8 cellular contexts compared by ENCODE assay signal in genomic region chr12:11651377-11651776, GRCh38. TPM values are rescaled to one million over a fixed set of nuclear protein-coding genes. Genes with fewer than 3 reads are reported as not detected.
DNase-seq lines count a peak whose midpoint lies in the region; ATAC-seq, FAIRE-seq and TF ChIP-seq lines count a peak whose summit lies in the region.

No MANE protein-coding gene starts in this region.

- peak overlapping the region; percentile 91 for H3K9ac ChIP-seq in keratinocyte (ENCODE audit: control insufficient read depth, extremely low read depth, insufficient read depth, low read length)
- peak overlapping the region; percentile 85 to 99 for H3K9ac ChIP-seq in stomach smooth muscle (ENCODE audit: low read length in 2 of 2)

- H3K27ac Mint-ChIP-seq in activated naive CD8-positive, alpha-beta T cell treated with anti-CD3 and anti-CD28 coated beads for 36 hours, result peak overlapping the region; percentile 93

- H3K27ac ChIP-seq in keratinocyte (ENCODE audit: control insufficient read depth, insufficient read depth, low read length) (peak overlapping the region; percentile 89), stomach smooth muscle (ENCODE audit: low read length) (peak overlapping the region; percentile 96)

- TF ChIP-seq CTCF in keratinocyte (optimal IDR thresholded peaks at IDR 0.05 in 1 of 3, IDR thresholded peaks at IDR 0.05 in 1 of 3, conservative IDR thresholded peaks at IDR 0.05 in 1 of 3; ENCODE audit: extremely low read depth in 1 of 3, insufficient read depth in 2 of 3, low read length in 3 of 3), result no peak

- peaks cover 19% of the 10 kb centered on the region for H3K4me1 ChIP-seq in keratinocyte (ENCODE audit: control insufficient read depth, extremely low read depth, insufficient read depth, low read length)
- H3K4me1 ChIP-seq in stomach smooth muscle (ENCODE audit: control insufficient read depth, insufficient read depth, low read length), result peaks cover 31% of the 10 kb centered on the region

- H3K9me1 ChIP-seq in keratinocyte (ENCODE audit: control insufficient read depth, extremely low read depth, insufficient read depth, low read length), result no peaks in the 10 kb centered on the region

- H3K4me3 ChIP-seq in keratinocyte (ENCODE audit: control insufficient read depth in 2 of 3, extremely low read depth in 1 of 3, insufficient read depth in 2 of 3, low read depth in 1 of 3, low read length in 3 of 3) (peak overlapping the region; percentile 70 to 91 (median 79)), stomach smooth muscle (ENCODE audit: low read length in 2 of 2) (peak overlapping the region; percentile 97 to 98)

- H3K4me3 Mint-ChIP-seq in activated naive CD8-positive, alpha-beta T cell treated with anti-CD3 and anti-CD28 coated beads for 36 hours, result peak overlapping the region; percentile 91

- H3K4me1 Mint-ChIP-seq in activated naive CD8-positive, alpha-beta T cell treated with anti-CD3 and anti-CD28 coated beads for 36 hours, result peaks cover 42% of the 10 kb centered on the region

- peaks cover 5% of the 10 kb centered on the region for H3K36me3 Mint-ChIP-seq in activated naive CD8-positive, alpha-beta T cell treated with anti-CD3 and anti-CD28 coated beads for 36 hours

- peaks cover 61% of the 10 kb centered on the region for H3K79me2 ChIP-seq in keratinocyte (ENCODE audit: control insufficient read depth, insufficient read depth, low read length)

- dilution Hi-C loops in keratinocyte (cut with MboI; ENCODE audit: extremely low pct_ligation_motif_present, low sequenced_read_pairs), result no loop called here

- H3K36me3 ChIP-seq in keratinocyte (ENCODE audit: control insufficient read depth in 2 of 2, extremely low read depth in 1 of 2, insufficient read depth in 2 of 2, low read length in 2 of 2), result no peaks in the 10 kb centered on the region
- H3K36me3 ChIP-seq in stomach smooth muscle (ENCODE audit: control insufficient read depth in 2 of 2, insufficient read depth in 2 of 2, low read length in 2 of 2), result no peaks in the 10 kb centered on the region

- H2AFZ ChIP-seq in keratinocyte (ENCODE audit: control insufficient read depth, low read length), result no peak overlapping the region

- no peaks in the 10 kb centered on the region for H4K20me1 ChIP-seq in keratinocyte (ENCODE audit: control insufficient read depth, extremely low read depth, insufficient read depth, low read length)

- H3K9me3 ChIP-seq in keratinocyte (ENCODE audit: control insufficient read depth, low read depth, low read length), result no peaks in the 10 kb centered on the region
- H3K9me3 ChIP-seq in stomach smooth muscle (ENCODE audit: control insufficient read depth in 2 of 2, low read length in 2 of 2), result no peaks in the 10 kb centered on the region

- no peak for ATAC-seq in GM18861 (IDR thresholded peaks at IDR 0.05; ENCODE audit: unreplicated experiment)

- H3K4me2 ChIP-seq in keratinocyte (ENCODE audit: control insufficient read depth, extremely low read depth, insufficient read depth, low read depth, low read length), result peak overlapping the region; percentile 96

- FAIRE-seq in keratinocyte (lab: Jason Lieb, UNC), result no peak

- DNase-seq in DMS79 treated with DMSO at 0.1 percent for 48 hours (lab: John Stamatoyannopoulos, UW), result peak; percentile 53
- no peak for DNase-seq in DMS79 (lab: John Stamatoyannopoulos, UW)
- no peak for DNase-seq in activated naive CD8-positive, alpha-beta T cell treated with anti-CD3 and anti-CD28 coated beads for 36 hours
- no peak for DNase-seq in keratinocyte (ENCODE audit: low read depth, low spot score)
- no peak for DNase-seq in CD1c-positive myeloid dendritic cell (ENCODE audit: extremely low spot score)
- no peak for DNase-seq in SHP77 treated with DMSO at 0.1 percent for 48 hours (lab: John Stamatoyannopoulos, UW)

- no peaks in the 10 kb centered on the region for H3K27me3 Mint-ChIP-seq in activated naive CD8-positive, alpha-beta T cell treated with anti-CD3 and anti-CD28 coated beads for 36 hours

- no peaks in the 10 kb centered on the region for H3K9me3 Mint-ChIP-seq in activated naive CD8-positive, alpha-beta T cell treated with anti-CD3 and anti-CD28 coated beads for 36 hours

- no peaks in the 10 kb centered on the region for H3K27me3 ChIP-seq in keratinocyte (ENCODE audit: control insufficient read depth, extremely low read depth, insufficient read depth, low read length)
- no peaks in the 10 kb centered on the region for H3K27me3 ChIP-seq in stomach smooth muscle (ENCODE audit: control insufficient read depth in 1 of 2, insufficient read depth in 2 of 2, low read length in 2 of 2)

RNA-seq across cellular contexts. Expression of gene ETV6, which starts 1.9 kb away (rescaled TPM):
- total RNA-seq in activated naive CD8-positive, alpha-beta T cell treated with anti-CD3 and anti-CD28 coated beads for 36 hours, result 10 to 100 TPM; 21.6 to 23.7 TPM
- polyA plus RNA-seq in keratinocyte, result 4.0 to 7.1 TPM (median 5.3 TPM) in 3 replicates
- 2.5 TPM for polyA plus RNA-seq in keratinocyte (2011; ENCODE audit: low read depth)
- polyA plus RNA-seq in keratinocyte (2011; cell fraction: cytosol; rRNA removed), result 3.8 and 5.1 TPM in 2 replicates
- 9.2 and 10.9 TPM in 2 replicates for polyA plus RNA-seq in keratinocyte (2011; cell fraction: nucleus; rRNA removed)
- polyA plus RNA-seq in keratinocyte (2012; ENCODE audit: low replicate concordance), result 3.8 and 5.8 TPM in 2 replicates
- polyA minus RNA-seq in keratinocyte, result 10.6 to 15.9 TPM (median 14.6 TPM) in 3 replicates
- 6.9 TPM for polyA minus RNA-seq in keratinocyte (2011; cell fraction: cytosol; rRNA and poly(A)+ RNA removed)
- 9.5 and 15.9 TPM in 2 replicates for polyA minus RNA-seq in keratinocyte (2011; cell fraction: nucleus; rRNA and poly(A)+ RNA removed)
